20 cellular contexts compared by ENCODE assay signal in the genomic region with DNA sequence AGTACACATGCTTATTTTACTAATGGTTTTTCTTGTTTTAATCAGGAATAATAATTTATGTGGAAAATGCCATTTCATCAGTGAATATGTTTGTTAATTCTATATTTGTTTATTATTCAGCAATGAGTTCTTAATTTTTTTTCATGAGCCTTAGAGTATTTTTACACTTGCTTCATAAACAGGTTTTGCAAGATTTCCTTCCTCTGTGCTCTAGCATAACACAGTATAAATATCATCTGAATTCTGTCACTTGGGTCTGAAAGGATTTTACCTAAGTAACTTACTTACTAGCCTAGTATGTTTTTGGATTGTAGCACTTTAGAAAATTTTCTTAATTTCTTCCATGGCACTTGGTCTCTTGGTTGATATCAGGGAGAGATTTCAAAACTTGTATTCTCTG. TPM values are rescaled to one million over a fixed set of nuclear protein-coding genes. Genes with fewer than 3 reads are reported as not detected.
A peak's percentile ranks its signal among the peaks of the same experiment; 100 is the strongest.
DNase-seq lines count a peak whose midpoint lies in the region; ATAC-seq, FAIRE-seq and TF ChIP-seq lines count a peak whose summit lies in the region.
"Had no signal": no experiment of that assay in that cellular context is flagged by ENCODE, and none has a peak within 500 bp of the region (broad histone marks: within the 10 kb centered on the region; RNA-seq: fewer than 3 reads in every experiment).

No MANE protein-coding gene starts in this region.

- in situ Hi-C loops in T47D (cut with HindIII; ENCODE audit: low pct_unique_long_range_greater_than_20kb, low sequenced_read_pairs) (no loop called here), mammary epithelial cell (cut with MboI; ENCODE audit: low sequenced_read_pairs in 2 of 2) (no loop called here)

- H3K4me2 ChIP-seq in mammary epithelial cell (ENCODE audit: insufficient read depth, low read depth, low read length), result no peak overlapping the region
- H3K4me2 ChIP-seq in endothelial cell of umbilical vein (ENCODE audit: insufficient read depth, low read length), result no peak overlapping the region

- H3K4me1 ChIP-seq in mammary epithelial cell (ENCODE audit: insufficient read depth, low read length), result no peaks in the 10 kb centered on the region
- peaks cover 5% of the 10 kb centered on the region for H3K4me1 ChIP-seq in endothelial cell of umbilical vein (ENCODE audit: control insufficient read depth, extremely low read depth, insufficient read depth, low read length)
- H3K4me1 ChIP-seq in effector memory CD4-positive, alpha-beta T cell (ENCODE audit: control insufficient read depth, insufficient read depth, low read length, poor library complexity, severe bottlenecking), result peaks cover 6% of the 10 kb centered on the region
- H3K4me1 ChIP-seq: SJSA1 had no signal

- H3K4me3 ChIP-seq in mammary epithelial cell (replicated peaks in 1 of 3; ENCODE audit: insufficient read depth in 1 of 3, low read depth in 2 of 3, low read length in 3 of 3) (no peak overlapping the region), endothelial cell of umbilical vein (replicated peaks in 1 of 3; ENCODE audit: insufficient read depth in 1 of 3, low read depth in 1 of 3, low read length in 3 of 3) (no peak overlapping the region)
- no peak overlapping the region for H3K4me3 ChIP-seq in effector memory CD4-positive, alpha-beta T cell (ENCODE audit: insufficient read depth, low read depth, low read length, poor library complexity, severe bottlenecking)
- H3K4me3 ChIP-seq: SJSA1, thyroid gland had no signal

- DNase-seq in T47D (ENCODE audit: low read depth in 1 of 2, low spot score in 1 of 2) (peak; percentile 25 to 53), mammary epithelial cell (no peak), T-cell (no peak), endothelial cell of umbilical vein (ENCODE audit: low read depth, low spot score) (peak; percentile 6)
- DNase-seq in effector memory CD4-positive, alpha-beta T cell, result no peak
- no peak for DNase-seq in stimulated activated CD4-positive, alpha-beta T cell treated with anti-CD3 and anti-CD28 coated beads, Interleukin-4, amount 100 ng/mL, for 4 hours
- DNase-seq: activated CD8-positive, alpha-beta memory T cell treated with anti-CD3 and anti-CD28 coated beads, Interleukin-2, amount 10 ng/mL, durations not matched to agents 7 days and 5 days; activated gamma-delta T cell treated with Interleukin-2 at 50 U/mL for 16 hours; left cardiac atrium; NCI-H1436 treated with DMSO at 0.1 percent for 48 hours; NCI-H2171 treated with DMSO at 0.1 percent for 48 hours; NCI-H748 treated with DMSO at 0.1 percent for 48 hours; stimulated activated CD4-positive, alpha-beta T cell treated with anti-CD3 and anti-CD28 coated beads, Interleukin-2, amount 100 ng/mL, for 24 hours; T-helper 9 cell; thyroid gland had no signal

- no peaks in the 10 kb centered on the region for H3K9me1 ChIP-seq in endothelial cell of umbilical vein (replicated peaks; ENCODE audit: control insufficient read depth, extremely low read depth, insufficient read depth, low read length)

- H4K20me1 ChIP-seq in mammary epithelial cell (ENCODE audit: insufficient read depth, low read length) (no peaks in the 10 kb centered on the region), endothelial cell of umbilical vein (replicated peaks; ENCODE audit: control insufficient read depth, extremely low read depth, insufficient read depth, low read length) (no peaks in the 10 kb centered on the region)

- intact Hi-C loops in mammary epithelial cell (cut with micrococcal nuclease), result no loop called here
- intact Hi-C loops in endothelial cell of umbilical vein (cut with micrococcal nuclease), result no loop called here

- H3K27me3 ChIP-seq in mammary epithelial cell (ENCODE audit: insufficient read depth, low read length), result no peaks in the 10 kb centered on the region
- no peaks in the 10 kb centered on the region for H3K27me3 ChIP-seq in endothelial cell of umbilical vein (ENCODE audit: control insufficient read depth in 2 of 2, insufficient read depth in 2 of 2, low read length in 2 of 2)
- no peaks in the 10 kb centered on the region for H3K27me3 ChIP-seq in effector memory CD4-positive, alpha-beta T cell (replicated peaks; ENCODE audit: control insufficient read depth, insufficient read depth, low read length, poor library complexity, severe bottlenecking)
- H3K27me3 ChIP-seq: SJSA1, thyroid gland had no signal

- no peaks in the 10 kb centered on the region for H3K36me3 ChIP-seq in mammary epithelial cell (ENCODE audit: insufficient read depth, low read length)
- no peaks in the 10 kb centered on the region for H3K36me3 ChIP-seq in endothelial cell of umbilical vein (ENCODE audit: control insufficient read depth in 2 of 2, extremely low read depth in 1 of 2, insufficient read depth in 2 of 2, low read length in 2 of 2)
- H3K36me3 ChIP-seq in effector memory CD4-positive, alpha-beta T cell (ENCODE audit: control insufficient read depth, insufficient read depth, low read length), result no peaks in the 10 kb centered on the region
- H3K36me3 ChIP-seq: SJSA1, thyroid gland had no signal

- dilution Hi-C loops in mammary epithelial cell (cut with HindIII; ENCODE audit: low sequenced_read_pairs) (no loop called here), endothelial cell of umbilical vein (cut with MboI; ENCODE audit: extremely low pct_ligation_motif_present, low sequenced_read_pairs) (no loop called here)

- BruUV-seq in mammary epithelial cell (replicated peaks; lab: Mats Ljungman, UMichigan) (no TSS peak), endothelial cell of umbilical vein (replicated peaks; lab: Mats Ljungman, UMichigan) (no TSS peak)

- CTCF ChIA-PET in mammary epithelial cell (lab: Charles Lee; ENCODE audit: low non-redundant PET), result no interaction called here
- CTCF ChIA-PET in T-cell (lab: Charles Lee), result interaction anchor here in 1 of 2 donors (1.3 kb wide), 1 partner anchor 21 kb away, joined by 4 read pairs; no protein-coding TSS in a partner anchor
- CTCF ChIA-PET in endothelial cell of umbilical vein (lab: Charles Lee), result interaction anchor here (1.3 kb wide), 1 partner anchor 333 kb away, joined by 4 read pairs; no protein-coding TSS in a partner anchor

- no peak overlapping the region for H3K27ac ChIP-seq in mammary epithelial cell (ENCODE audit: insufficient read depth, low read depth, low read length)
- H3K27ac ChIP-seq in endothelial cell of umbilical vein (ENCODE audit: insufficient read depth, low read depth, low read length), result no peak overlapping the region
- no peak overlapping the region for H3K27ac ChIP-seq in effector memory CD4-positive, alpha-beta T cell (ENCODE audit: insufficient read depth, low read length, poor library complexity, severe bottlenecking)
- H3K27ac ChIP-seq: SJSA1 had no signal

- H3K4me3 Mint-ChIP-seq in T-cell, result peak overlapping the region; percentile 15 to 59 (median 58)
- H3K4me3 Mint-ChIP-seq: activated CD8-positive, alpha-beta memory T cell treated with anti-CD3 and anti-CD28 coated beads, Interleukin-2, amount 10 ng/mL, durations not matched to agents 7 days and 5 days; neural crest cell had no signal

- ATAC-seq in T-cell (replicated peaks in 1 of 4) (no peak), GM18519 (IDR thresholded peaks at IDR 0.05; ENCODE audit: low FRiP score, unreplicated experiment) (no peak)
- ATAC-seq: left cardiac atrium, Panc1 had no signal

- peaks cover 42 to 52% (median 50%) of the 10 kb centered on the region in 3 donors for H3K4me1 Mint-ChIP-seq in T-cell
- H3K4me1 Mint-ChIP-seq: neural crest cell had no signal

- H3K27me3 Mint-ChIP-seq in T-cell, result no peaks in the 10 kb centered on the region
- H3K27me3 Mint-ChIP-seq: activated CD8-positive, alpha-beta memory T cell treated with anti-CD3 and anti-CD28 coated beads, Interleukin-2, amount 10 ng/mL, durations not matched to agents 7 days and 5 days; progenitor cell of endocrine pancreas had no signal

- no peak for TF ChIP-seq POLR2A in endothelial cell of umbilical vein (IDR thresholded peaks at IDR 0.05; ENCODE audit: low read depth, low read length)

- no peaks in the 10 kb centered on the region for H3K9me3 ChIP-seq in mammary epithelial cell (replicated peaks; ENCODE audit: insufficient read depth, low read length)
- H3K9me3 ChIP-seq in endothelial cell of umbilical vein (replicated peaks; ENCODE audit: control insufficient read depth, insufficient read depth, low read length), result no peaks in the 10 kb centered on the region
- no peaks in the 10 kb centered on the region for H3K9me3 ChIP-seq in effector memory CD4-positive, alpha-beta T cell (ENCODE audit: control insufficient read depth, low read length)
- H3K9me3 ChIP-seq: SJSA1, thyroid gland had no signal

- no peak overlapping the region for H3K9ac ChIP-seq in mammary epithelial cell (ENCODE audit: insufficient read depth, low read length)
- H3K9ac ChIP-seq in endothelial cell of umbilical vein (replicated peaks; ENCODE audit: extremely low read depth, insufficient read depth, low read length), result no peak overlapping the region

- TF ChIP-seq CTCF in mammary epithelial cell (conservative IDR thresholded peaks at IDR 0.05 in 1 of 2, IDR thresholded peaks at IDR 0.05 in 1 of 2; ENCODE audit: extremely low read depth in 1 of 2, insufficient read depth in 1 of 2, low read depth in 1 of 2, low read length in 2 of 2), result no peak
- no peak for TF ChIP-seq CTCF in endothelial cell of umbilical vein (IDR thresholded peaks at IDR 0.05; ENCODE audit: extremely low read depth in 1 of 2, insufficient read depth in 1 of 2, low read depth in 1 of 2, low read length in 2 of 2)

- no peak for FAIRE-seq in endothelial cell of umbilical vein (lab: Jason Lieb, UNC)

- peaks cover 17% of the 10 kb centered on the region for H3K36me3 Mint-ChIP-seq in T-cell

- POLR2A ChIA-PET in T-cell (lab: Charles Lee) (interaction anchor here in 1 of 2 donors (0.7 kb wide), 1 partner anchor 48 kb away, joined by 6 read pairs; no protein-coding TSS in a partner anchor), endothelial cell of umbilical vein (lab: Charles Lee) (no interaction called here)

- H3K27ac Mint-ChIP-seq in T-cell, result peak overlapping the region; percentile 91 to 92
- H3K27ac Mint-ChIP-seq: activated CD8-positive, alpha-beta memory T cell treated with anti-CD3 and anti-CD28 coated beads, Interleukin-2, amount 10 ng/mL, durations not matched to agents 7 days and 5 days; progenitor cell of endocrine pancreas had no signal

- H2AFZ ChIP-seq in mammary epithelial cell (ENCODE audit: low read depth, low read length) (no peak overlapping the region), endothelial cell of umbilical vein (ENCODE audit: low read depth, low read length) (no peak overlapping the region)

- no peaks in the 10 kb centered on the region for H3K79me2 ChIP-seq in mammary epithelial cell (ENCODE audit: insufficient read depth, low read length)
- no peaks in the 10 kb centered on the region for H3K79me2 ChIP-seq in endothelial cell of umbilical vein (ENCODE audit: control insufficient read depth, insufficient read depth, low read length)

- no peaks in the 10 kb centered on the region for H3K9me3 Mint-ChIP-seq in T-cell
- H3K9me3 Mint-ChIP-seq: neural crest cell had no signal

RNA-seq across cellular contexts. Expression of a gene that starts 45.8 kb away (rescaled TPM):
- total RNA-seq in mammary epithelial cell, result 10 to 100 TPM in 1 of 2 donors, 1 to 10 TPM in 1; 7.0 to 14.6 TPM
- polyA plus RNA-seq in mammary epithelial cell, result 6.4 TPM
- polyA minus RNA-seq in mammary epithelial cell, result 56.6 TPM
- 10 to 100 TPM; 30.6 to 51.5 (median 38.0) TPM for total RNA-seq in T-cell
- 5.1 and 5.6 TPM in 2 replicates for total RNA-seq in endothelial cell of umbilical vein
- polyA plus RNA-seq in endothelial cell of umbilical vein, result 2.3 and 2.9 TPM in 2 replicates
- polyA plus RNA-seq in endothelial cell of umbilical vein (2011; cell fraction: cytosol; rRNA removed), result 2.1 and 2.5 TPM in 2 replicates
- 5.3 and 7.2 TPM in 2 replicates for polyA plus RNA-seq in endothelial cell of umbilical vein (2011; cell fraction: nucleus; rRNA removed)
- polyA plus RNA-seq in endothelial cell of umbilical vein (2012), result 4.0 and 5.2 TPM in 2 replicates
- polyA minus RNA-seq in endothelial cell of umbilical vein, result 10.0 and 11.8 TPM in 2 replicates
- polyA minus RNA-seq in endothelial cell of umbilical vein (2011; cell fraction: cytosol; rRNA and poly(A)+ RNA removed), result 30.6 TPM
- polyA minus RNA-seq in endothelial cell of umbilical vein (2011; cell fraction: nucleus; rRNA and poly(A)+ RNA removed), result 16.3 and 19.2 TPM in 2 replicates

Comparison
In these comparisons a context has a peak if more than half of its experiments do, and no peak if none do; other contexts are left out.
1. DNase-seq: peak in T47D (2 of 2) and endothelial cell of umbilical vein (single experiment); none in mammary epithelial cell (single experiment), T-cell (0 of 34), effector memory CD4-positive, alpha-beta T cell (0 of 3) and stimulated activated CD4-positive, alpha-beta T cell treated with anti-CD3 and anti-CD28 coated beads, Interleukin-4, amount 100 ng/mL, for 4 hours (0 of 2).